Comparison of ENCODE assay signal across 1 cellular context in genomic region chr14:71408362-71409035, GRCh38.
TF ChIP-seq lines count a peak whose summit lies in the region.

No MANE protein-coding gene starts in this region.

TF ChIP-seq in IMR-90, 13 proteins besides CTCF, POLR2A, EP300 and RAD21 (continued from another document):
- TF ChIP-seq, protein P1, sequence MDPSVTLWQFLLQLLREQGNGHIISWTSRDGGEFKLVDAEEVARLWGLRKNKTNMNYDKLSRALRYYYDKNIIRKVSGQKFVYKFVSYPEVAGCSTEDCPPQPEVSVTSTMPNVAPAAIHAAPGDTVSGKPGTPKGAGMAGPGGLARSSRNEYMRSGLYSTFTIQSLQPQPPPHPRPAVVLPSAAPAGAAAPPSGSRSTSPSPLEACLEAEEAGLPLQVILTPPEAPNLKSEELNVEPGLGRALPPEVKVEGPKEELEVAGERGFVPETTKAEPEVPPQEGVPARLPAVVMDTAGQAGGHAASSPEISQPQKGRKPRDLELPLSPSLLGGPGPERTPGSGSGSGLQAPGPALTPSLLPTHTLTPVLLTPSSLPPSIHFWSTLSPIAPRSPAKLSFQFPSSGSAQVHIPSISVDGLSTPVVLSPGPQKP (IDR thresholded peaks at IDR 0.05; ENCODE audit: borderline replicate concordance, low read depth, low read length): no peak
- no peak for TF ChIP-seq MAFK (IDR thresholded peaks at IDR 0.05; ENCODE audit: low read depth, low read length)
- no peak for TF ChIP-seq USF2 (IDR thresholded peaks at IDR 0.05; ENCODE audit: low read depth, low read length)
- TF ChIP-seq MXI1 (IDR thresholded peaks at IDR 0.05; ENCODE audit: borderline replicate concordance, low read depth, low read length): no peak
